In the genomic region with DNA sequence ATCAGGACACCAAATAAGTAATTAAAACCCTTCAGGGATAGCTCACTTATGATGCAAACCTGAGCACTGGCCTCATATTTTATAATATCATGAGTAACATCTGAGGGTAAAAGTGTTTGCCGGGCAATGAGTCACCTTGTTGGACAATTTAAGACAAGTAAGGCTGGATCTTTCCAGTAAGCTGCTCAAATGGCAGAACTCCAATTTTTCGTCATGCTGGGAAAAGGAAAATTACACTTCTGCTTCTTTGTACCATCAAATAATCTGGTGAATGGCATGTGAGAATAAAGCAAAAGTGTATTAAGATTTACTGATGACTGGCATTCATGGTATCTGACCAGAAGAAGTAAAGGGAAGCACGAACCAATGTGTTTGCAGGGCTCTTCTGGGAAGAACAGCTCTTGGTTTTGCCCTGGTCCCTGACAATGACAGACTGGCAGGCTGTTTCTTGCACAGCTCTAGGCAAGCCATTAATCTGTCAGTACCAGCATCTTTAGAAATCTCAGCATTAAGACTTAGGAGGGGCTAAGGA, we compare ENCODE assay signal across 10 cellular contexts.
DNase-seq lines count a peak whose midpoint lies in the region; ATAC-seq and TF ChIP-seq lines count a peak whose summit lies in the region.
"Had no signal": no experiment of that assay in that cellular context is flagged by ENCODE, and none has a peak within 500 bp of the region (broad histone marks: within the 10 kb centered on the region; RNA-seq: fewer than 3 reads in every experiment).

No MANE protein-coding gene starts in this region.

- H4K20me1 ChIP-seq in PC-3 (ENCODE audit: low read length) (no peaks in the 10 kb centered on the region), fibroblast of lung (ENCODE audit: control insufficient read depth, extremely low read depth, insufficient read depth, low read length) (no peaks in the 10 kb centered on the region), Karpas-422 (ENCODE audit: insufficient read depth, low read depth, low read length) (no peaks in the 10 kb centered on the region)

- H3K9ac ChIP-seq in PC-3 (ENCODE audit: low read length) (no peak overlapping the region), fibroblast of lung (ENCODE audit: insufficient read depth, low read length) (no peak overlapping the region), skeletal muscle satellite cell (ENCODE audit: low read depth, low read length) (no peak overlapping the region), Karpas-422 (ENCODE audit: low read length) (no peak overlapping the region)

- H3K9me2 ChIP-seq in PC-3 (replicated peaks; ENCODE audit: low read length) (no peaks in the 10 kb centered on the region), Karpas-422 (replicated peaks; ENCODE audit: insufficient read depth, low read length) (no peaks in the 10 kb centered on the region)

- no TSS peak for BruUV-seq in PC-3 (replicated peaks; lab: Mats Ljungman, UMichigan)

- CTCF ChIA-PET in PC-3 (lab: Charles Lee), result interaction anchor here (1.4 kb wide), 1 partner anchor 37 kb away, joined by 4 read pairs; no protein-coding TSS in a partner anchor

- ATAC-seq in PC-3 (peak; percentile 98), GM19324 (IDR thresholded peaks at IDR 0.05; ENCODE audit: low FRiP score, unreplicated experiment) (no peak)

- peak overlapping the region; percentile 16; the same call in 1 of the 2 replicates for H3K4me3 ChIP-seq in PC-3 (ENCODE audit: low read length)
- no peak overlapping the region for H3K4me3 ChIP-seq in fibroblast of lung (replicated peaks in 1 of 4; ENCODE audit: control extremely low read depth in 1 of 4, insufficient read depth in 1 of 4, low read depth in 3 of 4, low read length in 4 of 4)
- no peak overlapping the region for H3K4me3 ChIP-seq in skeletal muscle satellite cell (ENCODE audit: low read length)
- H3K4me3 ChIP-seq in Karpas-422 (ENCODE audit: low read length), result no peak overlapping the region

- no peaks in the 10 kb centered on the region for H3F3A ChIP-seq in PC-3 (ENCODE audit: low read length, unreplicated experiment)

- H3K79me2 ChIP-seq in PC-3 (ENCODE audit: low read length) (no peaks in the 10 kb centered on the region), fibroblast of lung (ENCODE audit: control insufficient read depth, insufficient read depth, low read length) (no peaks in the 10 kb centered on the region), Karpas-422 (ENCODE audit: low read length) (no peaks in the 10 kb centered on the region)

- POLR2A ChIA-PET in PC-3 (lab: Charles Lee; ENCODE audit: unreplicated experiment), result interaction anchor here (0.7 kb wide), 1 partner anchor 52 kb away, joined by 3 read pairs; no protein-coding TSS in a partner anchor

- no peaks in the 10 kb centered on the region for H3K9me3 ChIP-seq in PC-3 (ENCODE audit: low read length)
- H3K9me3 ChIP-seq in fibroblast of lung (ENCODE audit: control insufficient read depth, insufficient read depth, low read depth, low read length), result no peaks in the 10 kb centered on the region
- H3K9me3 ChIP-seq in skeletal muscle satellite cell (replicated peaks; ENCODE audit: low read length), result no peaks in the 10 kb centered on the region
- H3K9me3 ChIP-seq in Karpas-422 (ENCODE audit: low read length), result no peaks in the 10 kb centered on the region

- H3K27me3 ChIP-seq in PC-3 (ENCODE audit: low read length) (no peaks in the 10 kb centered on the region), fibroblast of lung (ENCODE audit: control insufficient read depth, insufficient read depth, low read length) (no peaks in the 10 kb centered on the region), skeletal muscle satellite cell (ENCODE audit: control insufficient read depth, insufficient read depth, low read length) (no peaks in the 10 kb centered on the region), Karpas-422 (ENCODE audit: low read length) (no peaks in the 10 kb centered on the region)

- H3K27ac ChIP-seq in PC-3 (ENCODE audit: low read length), result peak overlapping the region; percentile 67
- H3K27ac ChIP-seq in fibroblast of lung (ENCODE audit: insufficient read depth, low read length), result no peak overlapping the region
- no peak overlapping the region for H3K27ac ChIP-seq in Karpas-422 (ENCODE audit: low read length)

- intact Hi-C loops in PC-3 (cut with micrococcal nuclease), result loop anchor here (1.0 to 5.0 kb wide), 4 partner anchors 20 to 110 kb away; no protein-coding TSS in a partner anchor

- H3K36me3 ChIP-seq in PC-3 (ENCODE audit: low read depth, low read length) (no peaks in the 10 kb centered on the region), fibroblast of lung (ENCODE audit: control insufficient read depth, insufficient read depth, low read length) (no peaks in the 10 kb centered on the region), skeletal muscle satellite cell (ENCODE audit: insufficient read depth, low read length) (no peaks in the 10 kb centered on the region), Karpas-422 (ENCODE audit: insufficient read depth, low read length) (no peaks in the 10 kb centered on the region)

- H2AFZ ChIP-seq in PC-3 (ENCODE audit: low read length), result no peak overlapping the region
- H2AFZ ChIP-seq in fibroblast of lung (ENCODE audit: low read length), result no peak overlapping the region
- no peak overlapping the region for H2AFZ ChIP-seq in Karpas-422 (ENCODE audit: low read length)

- H3K4me2 ChIP-seq in PC-3 (ENCODE audit: low read length) (peak overlapping the region; percentile 70), fibroblast of lung (ENCODE audit: extremely low read depth, insufficient read depth, low read length) (no peak overlapping the region), skeletal muscle satellite cell (ENCODE audit: low read length) (peak overlapping the region; percentile 15), Karpas-422 (ENCODE audit: low read depth, low read length, poor library complexity, severe bottlenecking) (no peak overlapping the region)

- TF ChIP-seq CTCF in PC-3 (conservative IDR thresholded peaks at IDR 0.05; ENCODE audit: low read depth, low read length) (no peak), fibroblast of lung (conservative IDR thresholded peaks at IDR 0.05 in 1 of 2, IDR thresholded peaks at IDR 0.05 in 1 of 2; ENCODE audit: low read depth in 1 of 2, low read length in 2 of 2) (no peak)

- H3K4me1 ChIP-seq in PC-3 (ENCODE audit: insufficient read depth, low read length) (peaks cover 36% of the 10 kb centered on the region), fibroblast of lung (ENCODE audit: control insufficient read depth, extremely low read depth, insufficient read depth, low read length) (no peaks in the 10 kb centered on the region), skeletal muscle satellite cell (ENCODE audit: control insufficient read depth, insufficient read depth, low read length) (peaks cover 10% of the 10 kb centered on the region), Karpas-422 (ENCODE audit: low read length) (no peaks in the 10 kb centered on the region)

- DNase-seq in GM04504 (ENCODE audit: low read depth) (peak; percentile 77), PC-3 (peak; percentile 92), fibroblast of lung (ENCODE audit: low read depth in 2 of 2) (peak; percentile 75 to 91), Karpas-422 (no peak), putamen (ENCODE audit: low spot score) (no peak), activated T-cell treated with anti-CD3 and anti-CD28 coated beads for 4 hours (no peak)
- DNase-seq: activated CD8-positive, alpha-beta memory T cell treated with anti-CD3 and anti-CD28 coated beads, Interleukin-2, amount 50 U/mL, for 48 hours; Right ventricle myocardium superior had no signal

Comparison
In these comparisons a context has a peak if more than half of its experiments do, and no peak if none do; other contexts are left out.
1. DNase-seq: peak in GM04504 (single experiment), PC-3 (single experiment) and fibroblast of lung (2 of 2); none in Karpas-422 (single experiment), putamen (single experiment) and activated T-cell treated with anti-CD3 and anti-CD28 coated beads for 4 hours (single experiment).
2. H3K4me2 ChIP-seq: peak in PC-3 (single experiment) and skeletal muscle satellite cell (single experiment); none in fibroblast of lung (single experiment) and Karpas-422 (single experiment).